ENCODE assay signal across 16 cellular contexts in the genomic region with DNA sequence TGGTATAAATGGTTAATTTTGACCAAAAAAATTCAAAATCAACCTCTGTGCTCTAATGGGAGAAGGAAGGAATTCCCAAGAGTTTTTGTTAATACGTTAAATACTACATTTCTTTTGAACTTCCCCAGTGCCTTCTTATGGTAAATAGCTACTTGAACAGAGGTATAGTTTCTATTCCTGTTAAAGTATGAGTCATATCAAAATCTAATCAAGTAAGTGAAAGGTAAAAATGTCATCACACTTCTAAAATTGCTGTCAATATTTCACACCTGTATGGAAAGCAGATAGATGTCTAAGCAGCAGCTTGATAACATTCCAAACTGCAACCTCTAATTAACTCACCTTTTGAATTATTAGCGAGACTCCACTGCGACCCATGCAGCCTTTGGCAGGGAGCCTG.
DNase-seq lines count a peak whose midpoint lies in the region; ATAC-seq and TF ChIP-seq lines count a peak whose summit lies in the region.
"Had no signal": no experiment of that assay in that cellular context is flagged by ENCODE, and none has a peak within 500 bp of the region (broad histone marks: within the 10 kb centered on the region; RNA-seq: fewer than 3 reads in every experiment).

No MANE protein-coding gene starts in this region.

- no peaks in the 10 kb centered on the region for H3K36me3 Mint-ChIP-seq in activated naive CD8-positive, alpha-beta T cell treated with anti-CD3 and anti-CD28 coated beads for 36 hours
- H3K36me3 Mint-ChIP-seq: brain had no signal

- no peaks in the 10 kb centered on the region for H3K27me3 ChIP-seq in OCI-LY3 (ENCODE audit: low read depth, low read length)
- H3K27me3 ChIP-seq: heart left ventricle had no signal

- DNase-seq in activated naive CD8-positive, alpha-beta T cell treated with anti-CD3 and anti-CD28 coated beads for 36 hours, result no peak
- no peak for DNase-seq in NCI-H2029 treated with DMSO at 0.1 percent for 48 hours (lab: John Stamatoyannopoulos, UW)
- no peak for DNase-seq in cerebellum (ENCODE audit: low spot score)
- no peak for DNase-seq in T-helper 1 cell
- DNase-seq: activated T-cell treated with anti-CD3 and anti-CD28 coated beads, Interleukin-2, amount 50 U/mL, for 4 hours; heart left ventricle; IMR-90; NCI-H2171; nucleus accumbens had no signal

- H3K9me3 Mint-ChIP-seq in activated naive CD8-positive, alpha-beta T cell treated with anti-CD3 and anti-CD28 coated beads for 36 hours, result no peaks in the 10 kb centered on the region

- H3K36me3 ChIP-seq in OCI-LY3 (replicated peaks; ENCODE audit: low read depth, low read length), result no peaks in the 10 kb centered on the region
- H3K36me3 ChIP-seq: HAP-1, heart left ventricle had no signal

- peak overlapping the region; percentile 50 for H3K4me2 ChIP-seq in OCI-LY3 (ENCODE audit: low read length)

- H4K20me1 ChIP-seq in OCI-LY3 (ENCODE audit: insufficient read depth, low read length), result no peaks in the 10 kb centered on the region

- ATAC-seq in GM18867 (IDR thresholded peaks at IDR 0.05; ENCODE audit: unreplicated experiment) (peak; percentile 94), GM21528 (IDR thresholded peaks at IDR 0.05; ENCODE audit: low FRiP score, unreplicated experiment) (peak; percentile 83), HG03095 (IDR thresholded peaks at IDR 0.05; ENCODE audit: unreplicated experiment) (peak; percentile 87)
- ATAC-seq: activated T-cell treated with anti-CD3 and anti-CD28 coated beads, Interleukin-2, amount 50 U/mL, for 4 hours; heart left ventricle; Right ventricle myocardium inferior had no signal

- no peak for TF ChIP-seq CTCF in OCI-LY3 (IDR thresholded peaks at IDR 0.05; ENCODE audit: low read depth, low read length)

- no peaks in the 10 kb centered on the region for H3K4me1 Mint-ChIP-seq in activated naive CD8-positive, alpha-beta T cell treated with anti-CD3 and anti-CD28 coated beads for 36 hours
- H3K4me1 Mint-ChIP-seq: brain had no signal

- peak overlapping the region; percentile 35; the same call in 1 of the 2 replicates for H3K4me3 ChIP-seq in OCI-LY3 (ENCODE audit: low read length)
- H3K4me3 ChIP-seq: HAP-1, heart left ventricle had no signal

- H3K4me1 ChIP-seq in OCI-LY3 (ENCODE audit: low read length), result peaks cover 16% of the 10 kb centered on the region
- H3K4me1 ChIP-seq: HAP-1, heart left ventricle had no signal

- H3K27ac Mint-ChIP-seq in activated naive CD8-positive, alpha-beta T cell treated with anti-CD3 and anti-CD28 coated beads for 36 hours, result no peak overlapping the region
- H3K27ac Mint-ChIP-seq: brain had no signal

- no peaks in the 10 kb centered on the region for H3K79me2 ChIP-seq in OCI-LY3 (ENCODE audit: low read length)

- H3K4me3 Mint-ChIP-seq in activated naive CD8-positive, alpha-beta T cell treated with anti-CD3 and anti-CD28 coated beads for 36 hours, result no peak overlapping the region
- H3K4me3 Mint-ChIP-seq: activated T-cell treated with anti-CD3 and anti-CD28 coated beads, Interleukin-2, amount 50 U/mL, for 4 hours; brain had no signal

- peaks cover 4% of the 10 kb centered on the region for H3K27me3 Mint-ChIP-seq in activated naive CD8-positive, alpha-beta T cell treated with anti-CD3 and anti-CD28 coated beads for 36 hours

- no peaks in the 10 kb centered on the region for H3K9me3 ChIP-seq in OCI-LY3 (ENCODE audit: insufficient read depth, low read length)
- H3K9me3 ChIP-seq: HAP-1 had no signal

- no peak overlapping the region for H2AFZ ChIP-seq in OCI-LY3 (ENCODE audit: low read depth, low read length)

- H3K9ac ChIP-seq in OCI-LY3 (ENCODE audit: low read length), result no peak overlapping the region

- H3K27ac ChIP-seq in OCI-LY3 (ENCODE audit: low read length), result no peak overlapping the region
- H3K27ac ChIP-seq: heart left ventricle had no signal
